Comparison of ENCODE assay signal across 11 cellular contexts in the genomic region with DNA sequence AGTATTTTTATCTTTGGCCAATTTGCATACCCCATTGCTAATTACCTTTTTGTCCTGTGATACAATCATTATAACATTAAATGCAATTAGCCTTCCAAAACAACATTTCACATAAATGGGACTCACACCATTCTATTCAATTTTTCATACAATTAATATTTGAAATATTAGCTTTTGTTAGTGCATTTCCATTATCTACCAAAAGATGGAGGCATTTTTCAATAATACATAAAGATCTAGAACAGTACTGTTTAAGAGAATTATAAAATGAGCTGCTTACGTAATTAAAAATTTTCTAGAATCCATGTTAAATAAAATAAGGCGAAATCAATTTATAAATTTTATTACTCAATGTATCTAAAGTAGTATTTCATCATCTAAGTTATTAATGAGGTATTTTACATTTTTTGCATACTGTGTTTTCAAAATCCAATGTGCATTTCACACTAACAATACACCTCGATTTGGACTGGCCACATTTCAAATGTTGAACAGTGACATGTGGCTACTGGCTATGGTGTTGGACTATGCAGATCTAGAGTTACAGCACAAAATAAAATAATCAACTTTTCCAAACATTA.
DNase-seq lines count a peak whose midpoint lies in the region; ATAC-seq and TF ChIP-seq lines count a peak whose summit lies in the region.
"Had no signal": no experiment of that assay in that cellular context is flagged by ENCODE, and none has a peak within 500 bp of the region (broad histone marks: within the 10 kb centered on the region; RNA-seq: fewer than 3 reads in every experiment).

No MANE protein-coding gene starts in this region.

- H3K4me2 ChIP-seq in Loucy (ENCODE audit: low read depth, low read length, poor library complexity, severe bottlenecking) (no peak overlapping the region), neural cell (ENCODE audit: low read length) (no peak overlapping the region)

- H4K20me1 ChIP-seq in Loucy (ENCODE audit: insufficient read depth, low read length, poor library complexity, severe bottlenecking) (no peaks in the 10 kb centered on the region), neural cell (ENCODE audit: insufficient read depth) (no peaks in the 10 kb centered on the region)

- no peaks in the 10 kb centered on the region for H3K36me3 Mint-ChIP-seq in activated T-cell treated with anti-CD3 and anti-CD28 coated beads, Interleukin-2, amount 50 U/mL, for 72 hours (ENCODE audit: insufficient read depth in 2 of 2)

- H3K4me1 ChIP-seq in Loucy (ENCODE audit: insufficient read depth, low read length, poor library complexity, severe bottlenecking) = no peaks in the 10 kb centered on the region

- no peak overlapping the region for H3K4me3 Mint-ChIP-seq in activated T-cell treated with anti-CD3 and anti-CD28 coated beads, Interleukin-2, amount 50 U/mL, for 72 hours

- H3K4me3 ChIP-seq in Loucy (ENCODE audit: low read length, poor library complexity, severe bottlenecking) (no peak overlapping the region), neural cell (ENCODE audit: low read length) (no peak overlapping the region)

- H3K79me2 ChIP-seq in Loucy (ENCODE audit: insufficient read depth, low read length) = no peaks in the 10 kb centered on the region
- no peaks in the 10 kb centered on the region for H3K79me2 ChIP-seq in neural cell (replicated peaks; ENCODE audit: insufficient read depth, low read length)

- H3K27ac ChIP-seq in caudate nucleus (ENCODE audit: low read depth, low read length) (peak overlapping the region; percentile 50), neural cell (ENCODE audit: low read length) (no peak overlapping the region)

- no peaks in the 10 kb centered on the region for H3K9me3 ChIP-seq in Loucy (ENCODE audit: insufficient read depth, low read depth, low read length)
- H3K9me3 ChIP-seq in neural cell (ENCODE audit: low read length) = no peaks in the 10 kb centered on the region

- peaks cover 8% of the 10 kb centered on the region for H3K27me3 Mint-ChIP-seq in activated T-cell treated with anti-CD3 and anti-CD28 coated beads, Interleukin-2, amount 50 U/mL, for 72 hours (ENCODE audit: low read depth)

- no peak overlapping the region for H2AFZ ChIP-seq in Loucy (ENCODE audit: low read length)
- H2AFZ ChIP-seq in neural cell (ENCODE audit: low read depth, low read length) = no peak overlapping the region

- H3F3A ChIP-seq in Loucy (ENCODE audit: low read depth) (no peaks in the 10 kb centered on the region), neural cell (ENCODE audit: insufficient read depth, low read length, poor library complexity, severe bottlenecking) (no peaks in the 10 kb centered on the region)

- H3K9me3 Mint-ChIP-seq in activated T-cell treated with anti-CD3 and anti-CD28 coated beads, Interleukin-2, amount 50 U/mL, for 72 hours = no peaks in the 10 kb centered on the region

- TF ChIP-seq CTCF in Loucy (conservative IDR thresholded peaks at IDR 0.05; ENCODE audit: low read length) (peak; percentile 70), neural cell (IDR thresholded peaks at IDR 0.05; ENCODE audit: poor library complexity, severe bottlenecking) (peak; percentile 80)

- TF ChIP-seq EP300 in neural cell (conservative IDR thresholded peaks at IDR 0.05; ENCODE audit: poor library complexity, severe bottlenecking) = no peak

- no peaks in the 10 kb centered on the region for H3K9me2 ChIP-seq in Loucy (replicated peaks; ENCODE audit: low read depth, low read length)
- no peaks in the 10 kb centered on the region for H3K9me2 ChIP-seq in neural cell (ENCODE audit: insufficient read depth, low read length)

- ATAC-seq in activated T-cell treated with anti-CD3 and anti-CD28 coated beads, Interleukin-2, amount 50 U/mL, for 72 hours (replicated peaks in 1 of 2) = no peak
- no peak for ATAC-seq in GM19395 (IDR thresholded peaks at IDR 0.05; ENCODE audit: unreplicated experiment)

- TF ChIP-seq RAD21 in neural cell (conservative IDR thresholded peaks at IDR 0.05) = peak; percentile 81

- H3K27me3 ChIP-seq in Loucy (ENCODE audit: insufficient read depth, low read length, poor library complexity, severe bottlenecking) (no peaks in the 10 kb centered on the region), neural cell (ENCODE audit: insufficient read depth, low read depth, low read length) (no peaks in the 10 kb centered on the region)

- DNase-seq in COLO829 (ENCODE audit: low spot score) (peak; percentile 5), caudate nucleus (lab: John Stamatoyannopoulos, UW) (no peak), Ammon's horn (ENCODE audit: low spot score) (no peak), kidney tubule cell (ENCODE audit: low spot score) (no peak)
- no peak for DNase-seq in activated T-cell treated with anti-CD3 and anti-CD28 coated beads, Interleukin-2, amount 50 U/mL, for 72 hours
- DNase-seq: activated CD4-positive, alpha-beta T cell treated with anti-CD3 and anti-CD28 coated beads, Interleukin-2, amount 50 U/mL, for 1 hour; effector CD4-positive, alpha-beta T cell; NCI-H2081 had no signal

- H3K4me1 Mint-ChIP-seq in activated T-cell treated with anti-CD3 and anti-CD28 coated beads, Interleukin-2, amount 50 U/mL, for 72 hours (ENCODE audit: low read depth) = no peaks in the 10 kb centered on the region

- H3K9ac ChIP-seq in Loucy (ENCODE audit: low read depth, low read length, poor library complexity, severe bottlenecking) = no peak overlapping the region
- no peak overlapping the region for H3K9ac ChIP-seq in neural cell (ENCODE audit: low read length)

- H3K36me3 ChIP-seq in Loucy (ENCODE audit: insufficient read depth, low read length) (no peaks in the 10 kb centered on the region), neural cell (ENCODE audit: insufficient read depth, low read length) (no peaks in the 10 kb centered on the region)

- no peak overlapping the region for H3K27ac Mint-ChIP-seq in activated T-cell treated with anti-CD3 and anti-CD28 coated beads, Interleukin-2, amount 50 U/mL, for 72 hours

TF ChIP-seq in neural cell, 6 proteins besides CTCF, POLR2A, EP300 and RAD21:
- TF ChIP-seq TAF1 (IDR thresholded peaks at IDR 0.05; ENCODE audit: low read depth) (no peak), EZH2 (IDR thresholded peaks at IDR 0.05; ENCODE audit: borderline replicate concordance, insufficient read depth, low read length, poor library complexity, severe bottlenecking) (no peak), SMC3 (conservative IDR thresholded peaks at IDR 0.05; ENCODE audit: poor library complexity) (peak; percentile 82), POLR2AphosphoS5 (IDR thresholded peaks at IDR 0.05) (no peak)
